ENCODE assay signal across 11 cellular contexts in genomic region chrX:116238093-116238492, GRCh38.
"Had no signal": no experiment of that assay in that cellular context is flagged by ENCODE, and none has a peak within 500 bp of the region (broad histone marks: within the 10 kb centered on the region; RNA-seq: fewer than 3 reads in every experiment).

No MANE protein-coding gene starts in this region.

- H3K4me3 ChIP-seq: ascending aorta, esophagus squamous epithelium, lower lobe of right lung had no signal

- DNase-seq: activated CD4-positive, alpha-beta T cell treated with anti-CD3 and anti-CD28 coated beads, Interleukin-2, amount 50 U/mL, for 4 hours; activated gamma-delta T cell; activated T-cell treated with anti-CD3 and anti-CD28 coated beads, Interleukin-2, amount 50 U/mL, for 72 hours; effector CD8-positive, alpha-beta T cell; esophagus squamous epithelium; lower lobe of right lung; nephron progenitor cell; nucleus accumbens; stimulated activated naive B cell treated with anti-CD40 and anti-IgM and Interleukin-4, amounts not matched to agents 10 μg/mL and 1 μg/mL and 100 μg/mL, for 72 hours; T-helper 2 cell had no signal

- ATAC-seq: activated T-cell treated with anti-CD3 and anti-CD28 coated beads, Interleukin-2, amount 50 U/mL, for 72 hours; lower lobe of right lung; stimulated activated naive B cell treated with anti-CD40 and anti-IgM and Interleukin-4, amounts not matched to agents 10 μg/mL and 1 μg/mL and 100 μg/mL, for 72 hours had no signal

- H3K4me1 ChIP-seq: ascending aorta, lower lobe of right lung had no signal

- H3K27ac ChIP-seq: ascending aorta, lower lobe of right lung had no signal

- H3K27me3 ChIP-seq: ascending aorta, esophagus squamous epithelium had no signal

- H3K9me3 ChIP-seq: ascending aorta, esophagus squamous epithelium, lower lobe of right lung had no signal

- H3K36me3 ChIP-seq: ascending aorta, esophagus squamous epithelium, lower lobe of right lung had no signal
